In the genomic region with DNA sequence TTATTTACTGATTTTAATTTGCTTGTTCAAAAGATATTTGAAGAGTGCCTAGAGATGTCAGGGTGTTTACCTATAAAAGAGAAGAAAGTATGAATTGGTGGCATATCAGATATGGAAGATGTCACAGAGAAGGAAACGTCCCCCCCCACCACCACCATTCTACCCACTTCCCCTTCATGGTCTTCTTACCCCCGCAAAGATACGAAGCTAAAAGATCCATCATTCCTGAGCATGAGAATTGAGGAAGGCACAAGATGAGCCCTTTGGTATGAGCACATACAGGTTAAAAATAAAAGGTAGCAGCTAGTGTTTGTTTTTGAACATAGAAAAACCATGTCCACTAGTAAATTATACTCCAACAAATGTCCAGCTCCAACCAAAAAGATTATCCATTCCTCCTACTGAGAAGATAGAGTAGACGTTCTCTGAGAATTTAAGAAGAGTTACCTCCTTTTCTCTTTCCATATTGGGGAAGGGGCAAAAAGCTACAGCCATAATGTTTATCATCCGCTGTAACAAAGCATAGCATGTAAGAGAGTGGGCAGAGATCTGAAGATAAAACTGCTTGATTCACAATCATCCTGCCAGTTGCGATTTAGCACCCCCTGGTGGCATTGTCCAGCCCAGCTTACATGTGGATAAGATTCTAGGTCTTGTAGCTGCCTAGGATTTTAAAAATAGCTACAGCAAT, we compare ENCODE assay signal across 8 cellular contexts. TPM values are rescaled to one million over a fixed set of nuclear protein-coding genes. Genes with fewer than 3 reads are reported as not detected.
DNase-seq lines count a peak whose midpoint lies in the region; ATAC-seq lines count a peak whose summit lies in the region.

No MANE protein-coding gene starts in this region.

- H3K27ac ChIP-seq in CD4-positive, CD25-positive, alpha-beta regulatory T cell (ENCODE audit: insufficient read depth, low read length, poor library complexity, severe bottlenecking), result no peak overlapping the region

- peak; percentile 66 to 91 (median 81) for DNase-seq in CD4-positive, CD25-positive, alpha-beta regulatory T cell
- DNase-seq in NCI-H1694 treated with DMSO at 0.1 percent for 48 hours (lab: John Stamatoyannopoulos, UW) (peak; percentile 64), T-helper 2 cell (peak; percentile 41 to 88 (median 74)), amniotic epithelial cell (ENCODE audit: low read depth) (peak; percentile 84), left cardiac atrium (peak; percentile 71), renal cortical epithelial cell (ENCODE audit: low read depth) (peak; percentile 83)

- H3K4me3 ChIP-seq in CD4-positive, CD25-positive, alpha-beta regulatory T cell (ENCODE audit: low read depth, low read length), result no peak overlapping the region

- no peaks in the 10 kb centered on the region for H3K27me3 ChIP-seq in CD4-positive, CD25-positive, alpha-beta regulatory T cell (ENCODE audit: control insufficient read depth, insufficient read depth, low read length)

- no peaks in the 10 kb centered on the region for H3K27me3 Mint-ChIP-seq in CD4-positive, CD25-positive, alpha-beta regulatory T cell

- peak overlapping the region in 2 of 3 donors; percentile 14 to 16 for H3K27ac Mint-ChIP-seq in CD4-positive, CD25-positive, alpha-beta regulatory T cell

- H3K9me3 Mint-ChIP-seq in CD4-positive, CD25-positive, alpha-beta regulatory T cell, result no peaks in the 10 kb centered on the region

- H3K36me3 ChIP-seq in CD4-positive, CD25-positive, alpha-beta regulatory T cell (ENCODE audit: control insufficient read depth, insufficient read depth, low read length), result peaks cover 7% of the 10 kb centered on the region

- H3K36me3 Mint-ChIP-seq in CD4-positive, CD25-positive, alpha-beta regulatory T cell, result peaks cover 10% of the 10 kb centered on the region

- no peak overlapping the region for H3K4me3 Mint-ChIP-seq in CD4-positive, CD25-positive, alpha-beta regulatory T cell

- intact Hi-C loops in left cardiac atrium (cut with DNase I), result loop anchor here (5.0 to 10.0 kb wide), 5 partner anchors 47 to 484 kb away; a partner anchor contains a TSS

- H3K4me1 ChIP-seq in CD4-positive, CD25-positive, alpha-beta regulatory T cell (ENCODE audit: control insufficient read depth, insufficient read depth, low read length, poor library complexity, severe bottlenecking), result no peaks in the 10 kb centered on the region

- peaks cover 7 to 16% (median 10%) of the 10 kb centered on the region in 4 donors for H3K4me1 Mint-ChIP-seq in CD4-positive, CD25-positive, alpha-beta regulatory T cell

- ATAC-seq in CD4-positive, CD25-positive, alpha-beta regulatory T cell (ENCODE audit: low read depth in 2 of 2), result peak; percentile 96
- ATAC-seq in GM21576 (IDR thresholded peaks at IDR 0.05; ENCODE audit: unreplicated experiment) (peak; percentile 68), left cardiac atrium (peak; percentile 63 to 82), GM21786 (IDR thresholded peaks at IDR 0.05; ENCODE audit: unreplicated experiment) (no peak)

- H3K9me3 ChIP-seq in CD4-positive, CD25-positive, alpha-beta regulatory T cell (ENCODE audit: control insufficient read depth in 2 of 2, low read length in 2 of 2), result no peaks in the 10 kb centered on the region

RNA-seq across cellular contexts. Expression of a gene that starts 29.1 kb away (rescaled TPM):
- total RNA-seq in CD4-positive, CD25-positive, alpha-beta regulatory T cell, result 15.4 TPM
- polyA plus RNA-seq in CD4-positive, CD25-positive, alpha-beta regulatory T cell, result 10 to 100 TPM; 30.7 to 48.0 (median 44.2) TPM
- total RNA-seq in left cardiac atrium (10 to 100 TPM; 30.3 to 33.9 TPM), renal cortical epithelial cell (22.5 and 23.6 TPM in 2 replicates)

RNA-seq across cellular contexts. Expression of a gene that starts 44.6 kb away (rescaled TPM):
- total RNA-seq in CD4-positive, CD25-positive, alpha-beta regulatory T cell, result 14.9 TPM
- polyA plus RNA-seq in CD4-positive, CD25-positive, alpha-beta regulatory T cell, result 1 to 10 TPM; 5.1 to 9.3 (median 7.5) TPM
- total RNA-seq in left cardiac atrium (10 to 100 TPM in 1 of 2 donors, 1 to 10 TPM in 1; 9.2 to 10.2 TPM), renal cortical epithelial cell (5.9 and 17.9 TPM in 2 replicates)

RNA-seq across cellular contexts. Expression of a gene that starts 58.9 kb away (rescaled TPM):
- not detected for total RNA-seq in CD4-positive, CD25-positive, alpha-beta regulatory T cell
- not detected for polyA plus RNA-seq in CD4-positive, CD25-positive, alpha-beta regulatory T cell
- 10 to 100 TPM in 1 of 2 donors, 1 to 10 TPM in 1; 7.5 to 12.8 TPM for total RNA-seq in left cardiac atrium
- total RNA-seq in renal cortical epithelial cell, result 0.87 and 12.5 TPM in 2 replicates
